12 cellular contexts compared by ENCODE assay signal in genomic region chr14:101561145-101561896, GRCh38. TPM values are rescaled to one million over a fixed set of nuclear protein-coding genes. Genes with fewer than 3 reads are reported as not detected.
DNase-seq lines count a peak whose midpoint lies in the region; ATAC-seq and TF ChIP-seq lines count a peak whose summit lies in the region.
"Had no signal": no experiment of that assay in that cellular context is flagged by ENCODE, and none has a peak within 500 bp of the region (broad histone marks: within the 10 kb centered on the region; RNA-seq: fewer than 3 reads in every experiment).

TSS of gene DIO3 (plus strand) at chr14:101561495.

- ATAC-seq in lower lobe of right lung (no peak), GM21529 (IDR thresholded peaks at IDR 0.05; ENCODE audit: unreplicated experiment) (no peak)

- peaks cover 92% of the 10 kb centered on the region for H3K27me3 Mint-ChIP-seq in activated naive CD4-positive, alpha-beta T cell treated with anti-CD3 and anti-CD28 coated beads, Interleukin-2, amount 10 ng/mL, durations not matched to agents 7 days and 5 days
- peaks cover 54% of the 10 kb centered on the region for H3K27me3 Mint-ChIP-seq in activated naive CD4-positive, alpha-beta T cell treated with anti-CD3 and anti-CD28 coated beads for 36 hours (ENCODE audit: low read depth)

- H3K4me3 ChIP-seq in lower lobe of right lung (peak within 1 kb of the TSS; percentile 58), transverse colon (peak within 1 kb of the TSS in 2 of 4 donors; percentile 37 to 59), PC-9 (no peak within 1 kb of the TSS)

- peak within 1 kb of the TSS; percentile 59 for H3K4me3 Mint-ChIP-seq in activated naive CD4-positive, alpha-beta T cell treated with anti-CD3 and anti-CD28 coated beads, Interleukin-2, amount 10 ng/mL, durations not matched to agents 7 days and 5 days
- no peak within 1 kb of the TSS for H3K4me3 Mint-ChIP-seq in activated naive CD4-positive, alpha-beta T cell treated with anti-CD3 and anti-CD28 coated beads for 36 hours

- TF ChIP-seq POLR2A in transverse colon (IDR thresholded peaks at IDR 0.05), result no peak

- TF ChIP-seq EP300 in transverse colon (IDR thresholded peaks at IDR 0.05; ENCODE audit: low read depth), result no peak

- H3K4me1 ChIP-seq in lower lobe of right lung, result no peaks in the 10 kb centered on the region
- H3K4me1 ChIP-seq in transverse colon, result peaks cover 0 to 14% (median 8%) of the 10 kb centered on the region in 4 donors
- H3K4me1 ChIP-seq in PC-9 (replicated peaks; ENCODE audit: insufficient read depth), result no peaks in the 10 kb centered on the region

- no peak within 1 kb of the TSS for H3K4me2 ChIP-seq in PC-9

- BruUV-seq in PC-9 (replicated peaks; lab: Mats Ljungman, UMichigan), result no TSS peak

- H3K27ac ChIP-seq in lower lobe of right lung (no peak within 1 kb of the TSS), transverse colon (no peak within 1 kb of the TSS), PC-9 (no peak within 1 kb of the TSS)

- no peaks in the 10 kb centered on the region for H3K9me2 ChIP-seq in PC-9 (ENCODE audit: insufficient read depth)

- TF ChIP-seq CTCF in lower lobe of right lung (IDR thresholded peaks at IDR 0.05) (no peak), transverse colon (IDR thresholded peaks at IDR 0.05) (no peak), PC-9 (conservative IDR thresholded peaks at IDR 0.05) (no peak)

- peaks cover 4% of the 10 kb centered on the region for H3K4me1 Mint-ChIP-seq in activated naive CD4-positive, alpha-beta T cell treated with anti-CD3 and anti-CD28 coated beads, Interleukin-2, amount 10 ng/mL, durations not matched to agents 7 days and 5 days
- H3K4me1 Mint-ChIP-seq in activated naive CD4-positive, alpha-beta T cell treated with anti-CD3 and anti-CD28 coated beads for 36 hours (ENCODE audit: low read depth), result peaks cover 12% of the 10 kb centered on the region

- H3K36me3 Mint-ChIP-seq in activated naive CD4-positive, alpha-beta T cell treated with anti-CD3 and anti-CD28 coated beads, Interleukin-2, amount 10 ng/mL, durations not matched to agents 7 days and 5 days, result peaks cover 11% of the 10 kb centered on the region
- peaks cover 3% of the 10 kb centered on the region for H3K36me3 Mint-ChIP-seq in activated naive CD4-positive, alpha-beta T cell treated with anti-CD3 and anti-CD28 coated beads for 36 hours (ENCODE audit: low read depth)

- CTCF ChIA-PET in activated naive CD4-positive, alpha-beta T cell treated with anti-CD3 and anti-CD28 coated beads, Interleukin-2, amount 10 ng/mL, durations not matched to agents 7 days and 5 days (lab: Charles Lee), result no interaction called here
- CTCF ChIA-PET in activated naive CD4-positive, alpha-beta T cell treated with anti-CD3 and anti-CD28 coated beads for 36 hours (lab: Charles Lee), result no interaction called here
- CTCF ChIA-PET in PC-9 (lab: Charles Lee), result no interaction called here

- intact Hi-C loops in activated naive CD4-positive, alpha-beta T cell treated with anti-CD3 and anti-CD28 coated beads for 36 hours (cut with micrococcal nuclease), result no loop called here
- intact Hi-C loops in lower lobe of right lung (cut with DNase I), result no loop called here
- intact Hi-C loops in transverse colon (cut with DNase I; ENCODE audit: low total_unique reads), result no loop called here
- intact Hi-C loops in PC-9 (cut with micrococcal nuclease; ENCODE audit: unreplicated experiment), result no loop called here

- no peaks in the 10 kb centered on the region for H4K20me1 ChIP-seq in PC-9 (ENCODE audit: insufficient read depth)

- peaks cover 8% of the 10 kb centered on the region; the same call in 1 of the 2 replicates for H3F3A ChIP-seq in PC-9 (ENCODE audit: insufficient read depth, low read depth)

- WGBS in transverse colon (ENCODE audit: low coverage in 1 of 2), 2 donors, result 59% methylated on average over 30 of the region's 73 CpGs; no CpG with 5 or more reads in 1 of the 2 donors

- H2AFZ ChIP-seq in PC-9, result no peak within 1 kb of the TSS

- in situ Hi-C loops in transverse colon (cut with MboI; ENCODE audit: low pct_ligation_motif_present in 1 of 4, low pct_unique_long_range_greater_than_20kb in 1 of 4, low sequenced_read_pairs in 3 of 4), result no loop called here

- peak within 1 kb of the TSS; percentile 24 for H3K27ac Mint-ChIP-seq in activated naive CD4-positive, alpha-beta T cell treated with anti-CD3 and anti-CD28 coated beads, Interleukin-2, amount 10 ng/mL, durations not matched to agents 7 days and 5 days
- no peak within 1 kb of the TSS for H3K27ac Mint-ChIP-seq in activated naive CD4-positive, alpha-beta T cell treated with anti-CD3 and anti-CD28 coated beads for 36 hours

- H3K9me3 ChIP-seq in lower lobe of right lung (peaks cover 12% of the 10 kb centered on the region), transverse colon (peaks cover 7 to 9% of the 10 kb centered on the region in 2 donors), PC-9 (ENCODE audit: insufficient read depth, low read depth) (no peaks in the 10 kb centered on the region)

- POLR2A ChIA-PET in PC-9 (lab: Charles Lee; ENCODE audit: unreplicated experiment), result no interaction called here

- H3K9me3 Mint-ChIP-seq in activated naive CD4-positive, alpha-beta T cell treated with anti-CD3 and anti-CD28 coated beads, Interleukin-2, amount 10 ng/mL, durations not matched to agents 7 days and 5 days, result peaks cover 6% of the 10 kb centered on the region
- peaks cover 4% of the 10 kb centered on the region for H3K9me3 Mint-ChIP-seq in activated naive CD4-positive, alpha-beta T cell treated with anti-CD3 and anti-CD28 coated beads for 36 hours

- H3K36me3 ChIP-seq in lower lobe of right lung, result no peaks in the 10 kb centered on the region
- H3K36me3 ChIP-seq in transverse colon, result no peaks in the 10 kb centered on the region
- no peaks in the 10 kb centered on the region for H3K36me3 ChIP-seq in PC-9 (ENCODE audit: low read depth)

- no peaks in the 10 kb centered on the region for H3K79me2 ChIP-seq in PC-9 (ENCODE audit: low read depth)

- DNase-seq in activated naive CD4-positive, alpha-beta T cell treated with anti-CD3 and anti-CD28 coated beads, Interleukin-2, amount 10 ng/mL, durations not matched to agents 7 days and 5 days, result no peak
- no peak for DNase-seq in activated naive CD4-positive, alpha-beta T cell treated with anti-CD3 and anti-CD28 coated beads for 36 hours
- DNase-seq in SK-N-DZ (ENCODE audit: low spot score) (peak; percentile 12), lower lobe of right lung (peak; percentile 37), transverse colon (peak; percentile 40), PC-9 (no peak), middle frontal gyrus (ENCODE audit: extremely low spot score, low spot score) (no peak)
- DNase-seq: AML-193, hypothalamus, NCI-H1436, SHP77 treated with DMSO at 0.1 percent for 48 hours had no signal

- H3K27me3 ChIP-seq in lower lobe of right lung (ENCODE audit: low read depth) (peaks cover 69% of the 10 kb centered on the region), transverse colon (peaks cover 83% of the 10 kb centered on the region), PC-9 (ENCODE audit: insufficient read depth, low read depth) (peaks cover 34% of the 10 kb centered on the region)

RNA-seq across cellular contexts. Expression of gene DIO3, which starts in this region (rescaled TPM):
- total RNA-seq in activated naive CD4-positive, alpha-beta T cell treated with anti-CD3 and anti-CD28 coated beads for 36 hours, result not detected
- polyA plus RNA-seq in SK-N-DZ (2014; cell fraction: cytosol; rRNA removed), result not detected in 2 replicates
- polyA plus RNA-seq in SK-N-DZ (2014; cell fraction: nucleus; rRNA removed), result not detected in 2 replicates
- total RNA-seq in lower lobe of right lung (1.9 TPM), transverse colon (1 to 10 TPM in 3 of 4 donors, not detected in 1; 1.2 to 2.9 (median 1.4) TPM), PC-9 (2021) (0.26 TPM in 1 of 2 replicates, not detected in the other)

Comparison
In these comparisons a context has a peak if more than half of its experiments do, and no peak if none do; other contexts are left out.
1. DNase-seq: peak in SK-N-DZ (single experiment), lower lobe of right lung (single experiment) and transverse colon (single experiment); none in activated naive CD4-positive, alpha-beta T cell treated with anti-CD3 and anti-CD28 coated beads, Interleukin-2, amount 10 ng/mL, durations not matched to agents 7 days and 5 days (single experiment), activated naive CD4-positive, alpha-beta T cell treated with anti-CD3 and anti-CD28 coated beads for 36 hours (single experiment), PC-9 (0 of 2) and middle frontal gyrus (single experiment).